ENCODE assay signal across 8 cellular contexts in genomic region chr7:134690016-134690415, GRCh38. TPM values are rescaled to one million over a fixed set of nuclear protein-coding genes. Genes with fewer than 3 reads are reported as not detected.
DNase-seq lines count a peak whose midpoint lies in the region; ATAC-seq and TF ChIP-seq lines count a peak whose summit lies in the region.
"Had no signal": no experiment of that assay in that cellular context is flagged by ENCODE, and none has a peak within 500 bp of the region (broad histone marks: within the 10 kb centered on the region; RNA-seq: fewer than 3 reads in every experiment).

No MANE protein-coding gene starts in this region.

- H3K27ac Mint-ChIP-seq in activated T-helper 17 cell treated with anti-CD3 and anti-CD28 coated beads, Interleukin-2, amount 50 U/mL, for 72 hours = no peak overlapping the region
- H3K27ac Mint-ChIP-seq in effector memory CD8-positive, alpha-beta T cell = no peak overlapping the region

- no peaks in the 10 kb centered on the region for H3K9me2 ChIP-seq in OCI-LY7 (ENCODE audit: insufficient read depth, low read length)

- BruUV-seq in OCI-LY7 (replicated peaks; lab: Mats Ljungman, UMichigan) = no TSS peak

- H3K4me1 ChIP-seq in right cardiac atrium (ENCODE audit: control insufficient read depth, insufficient read depth, low read length) = peaks cover 6% of the 10 kb centered on the region
- no peaks in the 10 kb centered on the region for H3K4me1 ChIP-seq in OCI-LY7 (ENCODE audit: insufficient read depth, low read length, poor library complexity, severe bottlenecking)

- H3K4me3 ChIP-seq in HFF-Myc (replicated peaks; ENCODE audit: low read depth, low read length) (no peak overlapping the region), right cardiac atrium (ENCODE audit: low read length) (no peak overlapping the region), OCI-LY7 (ENCODE audit: low read depth, low read length, poor library complexity, severe bottlenecking) (no peak overlapping the region)
- H3K4me3 ChIP-seq: SK-N-MC had no signal

- peaks cover 6% of the 10 kb centered on the region for H3K4me1 Mint-ChIP-seq in activated T-helper 17 cell treated with anti-CD3 and anti-CD28 coated beads, Interleukin-2, amount 50 U/mL, for 72 hours
- H3K4me1 Mint-ChIP-seq in effector memory CD8-positive, alpha-beta T cell (ENCODE audit: low read depth in 2 of 2) = peaks cover 0 to 1% of the 10 kb centered on the region in 2 donors

- no peaks in the 10 kb centered on the region for H3K36me3 Mint-ChIP-seq in activated T-helper 17 cell treated with anti-CD3 and anti-CD28 coated beads, Interleukin-2, amount 50 U/mL, for 72 hours (ENCODE audit: low read depth)
- H3K36me3 Mint-ChIP-seq in effector memory CD8-positive, alpha-beta T cell (ENCODE audit: insufficient read depth) = no peaks in the 10 kb centered on the region

- H3K9me3 Mint-ChIP-seq in activated T-helper 17 cell treated with anti-CD3 and anti-CD28 coated beads, Interleukin-2, amount 50 U/mL, for 72 hours = no peaks in the 10 kb centered on the region
- no peaks in the 10 kb centered on the region for H3K9me3 Mint-ChIP-seq in effector memory CD8-positive, alpha-beta T cell

- no peaks in the 10 kb centered on the region for H3K27me3 ChIP-seq in right cardiac atrium (ENCODE audit: control insufficient read depth, insufficient read depth)

- H2AFZ ChIP-seq in OCI-LY7 (ENCODE audit: low read length) = no peak overlapping the region

- H3K36me3 ChIP-seq in OCI-LY7 (ENCODE audit: insufficient read depth, low read length) = no peaks in the 10 kb centered on the region

- intact Hi-C loops in right cardiac atrium (cut with DNase I) = loop anchor here (5.0 to 10.0 kb wide), 4 partner anchors 55 to 262 kb away; no protein-coding TSS in a partner anchor
- intact Hi-C loops in OCI-LY7 (cut with micrococcal nuclease; ENCODE audit: unreplicated experiment) = no loop called here

- TF ChIP-seq CTCF in HFF-Myc (IDR thresholded peaks at IDR 0.05; ENCODE audit: low read depth, low read length, missing control alignments) (peak; percentile 44), OCI-LY7 (conservative IDR thresholded peaks at IDR 0.05; ENCODE audit: low read length) (no peak)

- DNase-seq in HFF-Myc (ENCODE audit: extremely low read depth, low read depth) (no peak), right cardiac atrium (peak in 1 of 3 donors; percentile 38), superior temporal gyrus (ENCODE audit: extremely low spot score) (peak; percentile 91), DMS153 treated with DMSO at 0.1 percent for 48 hours (lab: John Stamatoyannopoulos, UW; ENCODE audit: unreplicated experiment) (no peak), OCI-LY7 (ENCODE audit: low spot score) (no peak)
- no peak for DNase-seq in effector memory CD8-positive, alpha-beta T cell

- H3K27me3 Mint-ChIP-seq in activated T-helper 17 cell treated with anti-CD3 and anti-CD28 coated beads, Interleukin-2, amount 50 U/mL, for 72 hours = peaks cover 14% of the 10 kb centered on the region
- peaks cover 12 to 44% of the 10 kb centered on the region in 2 donors for H3K27me3 Mint-ChIP-seq in effector memory CD8-positive, alpha-beta T cell

- no peak overlapping the region for H3K4me3 Mint-ChIP-seq in activated T-helper 17 cell treated with anti-CD3 and anti-CD28 coated beads, Interleukin-2, amount 50 U/mL, for 72 hours
- H3K4me3 Mint-ChIP-seq in effector memory CD8-positive, alpha-beta T cell = no peak overlapping the region

- no peaks in the 10 kb centered on the region for H4K20me1 ChIP-seq in OCI-LY7 (ENCODE audit: insufficient read depth, low read length)

- CTCF ChIA-PET in OCI-LY7 (lab: Charles Lee; ENCODE audit: unreplicated experiment) = interaction anchor here (0.6 kb wide), 1 partner anchor 37 kb away, joined by 3 read pairs; no protein-coding TSS in a partner anchor

- no peak overlapping the region for H3K4me2 ChIP-seq in OCI-LY7 (ENCODE audit: low read length)

- POLR2A ChIA-PET in OCI-LY7 (lab: Charles Lee) = interaction anchor here (0.9 to 1.6 kb wide), 6 partner anchors 9 to 82 kb away, joined by 3 to 4 read pairs (median 3); partner anchors contain the start of gene BPGM

- H3K9me3 ChIP-seq in right cardiac atrium (ENCODE audit: control insufficient read depth, low read length) (no peaks in the 10 kb centered on the region), OCI-LY7 (ENCODE audit: low read length) (no peaks in the 10 kb centered on the region)

- H3K27ac ChIP-seq in right cardiac atrium (ENCODE audit: low read length) (no peak overlapping the region), OCI-LY7 (ENCODE audit: low read depth, low read length, poor library complexity, severe bottlenecking) (no peak overlapping the region)
- H3K27ac ChIP-seq: SK-N-MC had no signal

- peak; percentile 45 for ATAC-seq in activated T-helper 17 cell treated with anti-CD3 and anti-CD28 coated beads, Interleukin-2, amount 50 U/mL, for 72 hours (replicated peaks)
- ATAC-seq in right cardiac atrium = peak; percentile 81 to 83
- ATAC-seq in effector memory CD8-positive, alpha-beta T cell (replicated peaks) = no peak

- no peaks in the 10 kb centered on the region for H3K79me2 ChIP-seq in OCI-LY7 (ENCODE audit: insufficient read depth, low read depth, low read length)

- 29% methylated on average over 5 of the region's 5 CpGs for WGBS in right cardiac atrium

RNA-seq across cellular contexts. Expression of gene BPGM, which starts 43.4 kb away (rescaled TPM):
- 10 to 100 TPM; 17.2 to 20.7 TPM for total RNA-seq in activated T-helper 17 cell treated with anti-CD3 and anti-CD28 coated beads, Interleukin-2, amount 50 U/mL, for 72 hours
- 10 to 100 TPM; 12.9 to 18.2 (median 14.3) TPM for total RNA-seq in right cardiac atrium
- polyA plus RNA-seq in right cardiac atrium = 16.7 TPM
- total RNA-seq in OCI-LY7 (2014; rRNA removed; shearing (Covaris generic)) = 18.7 and 23.5 TPM in 2 replicates
- total RNA-seq in OCI-LY7 (2022) = 16.6 and 20.6 TPM in 2 replicates
